In the genomic region with DNA sequence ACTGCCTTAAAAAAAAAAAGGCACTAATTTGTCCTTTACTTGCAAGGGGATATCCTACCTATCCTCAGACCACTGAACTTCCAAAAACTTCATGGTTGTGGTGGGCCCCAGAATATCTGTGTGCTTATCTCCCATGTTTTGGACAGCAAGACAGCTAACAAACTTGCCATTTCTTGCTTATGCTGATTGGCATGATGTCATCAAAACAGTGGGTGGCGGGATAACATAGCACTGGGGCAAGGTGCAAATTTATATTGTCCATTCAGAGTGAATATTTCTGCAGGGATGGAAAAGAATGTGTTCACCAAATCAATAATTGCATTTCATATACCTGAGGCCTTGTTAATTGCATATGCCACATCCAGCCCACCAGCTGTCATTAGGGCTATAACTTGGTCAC, we compare ENCODE assay signal across 29 cellular contexts. TPM values are rescaled to one million over a fixed set of nuclear protein-coding genes. Genes with fewer than 3 reads are reported as not detected.
DNase-seq lines count a peak whose midpoint lies in the region; ATAC-seq, FAIRE-seq and TF ChIP-seq lines count a peak whose summit lies in the region.
"Had no signal": no experiment of that assay in that cellular context is flagged by ENCODE, and none has a peak within 500 bp of the region (broad histone marks: within the 10 kb centered on the region; RNA-seq: fewer than 3 reads in every experiment).

No MANE protein-coding gene starts in this region.

- no peaks in the 10 kb centered on the region for H3K79me2 ChIP-seq in HepG2 (ENCODE audit: insufficient read depth, low read length)

- H2AFZ ChIP-seq in HepG2 (ENCODE audit: low read length), result no peak overlapping the region

- H3K4me3 ChIP-seq in HepG2 (replicated peaks in 1 of 3; ENCODE audit: insufficient read depth in 1 of 3, low read depth in 2 of 3, low read length in 3 of 3) (no peak overlapping the region), right lobe of liver (no peak overlapping the region), HEK293 (ENCODE audit: low read depth, low read length) (no peak overlapping the region)
- H3K4me3 ChIP-seq: A549; BLaER1; BLaER1 treated with 17β-estradiol and CSF1 and Interleukin-3, amounts not matched to agents 10 nM and 100 nM had no signal

- ATAC-seq in HepG2 (no peak), right lobe of liver (no peak)
- ATAC-seq: A549; CD8-positive, alpha-beta T cell had no signal

- TF ChIP-seq EP300 in HepG2 (IDR thresholded peaks at IDR 0.05; ENCODE audit: low read depth in 2 of 2, low read length in 2 of 2) (no peak), HepG2 (CRISPR knock-in tag; IDR thresholded peaks at IDR 0.05; ENCODE audit: borderline replicate concordance) (no peak)

- TF ChIP-seq POLR2A in HepG2 (IDR thresholded peaks at IDR 0.05; ENCODE audit: insufficient read depth in 1 of 2, low read depth in 2 of 2, low read length in 2 of 2) (no peak), right lobe of liver (IDR thresholded peaks at IDR 0.05) (no peak), H54 (IDR thresholded peaks at IDR 0.05; ENCODE audit: low read depth, low read length) (no peak)

- CTCF ChIA-PET in HepG2 (lab: Yijun Ruan, JAX; ENCODE audit: low intra/inter-chr PET ratio, low total read pairs), result no interaction called here
- CTCF ChIA-PET in HEK293 (lab: Yijun Ruan, JAX), result interaction anchor here (0.6 to 1.9 kb wide), 5 partner anchors 10 to 732 kb away, joined by 3 to 7 read pairs (median 4); no protein-coding TSS in a partner anchor

- intact Hi-C loops in HepG2 (cut with micrococcal nuclease; ENCODE audit: unreplicated experiment) (no loop called here), right lobe of liver (cut with DNase I) (loop anchor here in 1 of 2 donors (10.0 kb wide), 1 partner anchor 226 kb away; no protein-coding TSS in a partner anchor)

- H3K36me3 ChIP-seq in HepG2 (replicated peaks in 1 of 2; ENCODE audit: control insufficient read depth in 1 of 2, insufficient read depth in 2 of 2, low read length in 2 of 2), result no peaks in the 10 kb centered on the region; a peak in 1 of 5 replicates
- no peaks in the 10 kb centered on the region for H3K36me3 ChIP-seq in right lobe of liver
- peaks cover 0 to 32% of the 10 kb centered on the region in 2 experiments; a peak in 1 of 3 replicates for H3K36me3 ChIP-seq in HEK293 (ENCODE audit: control insufficient read depth in 2 of 2, insufficient read depth in 1 of 2, low read length in 2 of 2)

- no peak for TF ChIP-seq RAD21 in HepG2 (CRISPR knock-in tag; IDR thresholded peaks at IDR 0.05)

- no peak for DNase-seq in HepG2 (ENCODE audit: low spot score)
- DNase-seq in right lobe of liver, result no peak
- DNase-seq in H54 (ENCODE audit: insufficient read length, low spot score), result no peak
- DNase-seq: 8988T; AML-193; BE2C; C1 segment of cervical spinal cord; Caco-2; Calu3; CD4-positive, alpha-beta memory T cell; CD4-positive, alpha-beta T cell; CD4-positive, CD25-positive, alpha-beta regulatory T cell; CD8-positive, alpha-beta memory T cell; CD8-positive, alpha-beta T cell; COR-L47; DMS 273 treated with DMSO at 0.1 percent for 48 hours; DMS153; DMS53; DMS79; DMS79 treated with DMSO at 0.1 percent for 48 hours; DND-41 had no signal

- in situ Hi-C loops in HepG2 (cut with HindIII; ENCODE audit: extremely low pct_ligation_motif_present, low pct_unique_long_range_greater_than_20kb), result no loop called here

- H3K27ac ChIP-seq in HepG2 (ENCODE audit: extremely low read length, insufficient read depth, low read length), result no peak overlapping the region
- H3K27ac ChIP-seq in right lobe of liver, result no peak overlapping the region
- no peak overlapping the region for H3K27ac ChIP-seq in HEK293 (ENCODE audit: extremely low read depth, low read depth, low read length)
- H3K27ac ChIP-seq: 22Rv1; A549; BLaER1; BLaER1 treated with 17β-estradiol and CSF1 and Interleukin-3, amounts not matched to agents 10 nM and 100 nM; C4-2B had no signal

- H3K27me3 ChIP-seq in HepG2 (ENCODE audit: control insufficient read depth in 1 of 2, insufficient read depth in 2 of 2, low read length in 2 of 2) (no peaks in the 10 kb centered on the region), right lobe of liver (no peaks in the 10 kb centered on the region)
- H3K27me3 ChIP-seq: BE2C; BLaER1; BLaER1 treated with 17β-estradiol and CSF1 and Interleukin-3, amounts not matched to agents 10 nM and 100 nM had no signal

- no peaks in the 10 kb centered on the region for H4K20me1 ChIP-seq in HepG2 (ENCODE audit: insufficient read depth, low read length)

- H3K9me3 ChIP-seq in HepG2 (ENCODE audit: low read length) (no peaks in the 10 kb centered on the region), right lobe of liver (no peaks in the 10 kb centered on the region), HEK293 (ENCODE audit: control insufficient read depth, insufficient read depth, low read depth, low read length) (no peaks in the 10 kb centered on the region)
- H3K9me3 ChIP-seq: A549; BE2C; BLaER1; BLaER1 treated with 17β-estradiol and CSF1 and Interleukin-3, amounts not matched to agents 10 nM and 100 nM; Caco-2 had no signal

- BruUV-seq in HepG2 (replicated peaks; lab: Mats Ljungman, UMichigan), result no TSS peak

- no peak overlapping the region for H3K4me2 ChIP-seq in HepG2 (ENCODE audit: low read depth, low read length)
- H3K4me2 ChIP-seq: A549; BLaER1; BLaER1 treated with 17β-estradiol and CSF1 and Interleukin-3, amounts not matched to agents 10 nM and 100 nM had no signal

- WGBS in HepG2 (ENCODE audit: low lambda C conversion rate), result 54% methylated on average over 1 of the region's 1 CpG
- WGBS in right lobe of liver (ENCODE audit: insufficient coverage, low coverage, low lambda C conversion rate, missing lambda C conversion rate), result 70% methylated on average over 1 of the region's 1 CpG

- POLR2A ChIA-PET in HepG2 (lab: Yijun Ruan, JAX), result no interaction called here
- POLR2A ChIA-PET in HEK293 (lab: Yijun Ruan, JAX), result no interaction called here

- H3K9ac ChIP-seq in HepG2 (ENCODE audit: insufficient read depth, low read depth, low read length), result no peak overlapping the region
- H3K9ac ChIP-seq: BLaER1; BLaER1 treated with 17β-estradiol and CSF1 and Interleukin-3, amounts not matched to agents 10 nM and 100 nM had no signal

- no peak for TF ChIP-seq CTCF in HepG2 (CRISPR knock-in tag; IDR thresholded peaks at IDR 0.05)
- TF ChIP-seq CTCF in right lobe of liver (IDR thresholded peaks at IDR 0.05), result no peak
- TF ChIP-seq CTCF in HEK293 (tag by site-specific recombination; IDR thresholded peaks at IDR 0.05), result no peak

- H3K4me1 ChIP-seq in HepG2 (ENCODE audit: insufficient read depth, low read length) (peaks cover 9% of the 10 kb centered on the region), right lobe of liver (no peaks in the 10 kb centered on the region), HEK293 (ENCODE audit: control insufficient read depth, insufficient read depth, low read length) (no peaks in the 10 kb centered on the region)
- H3K4me1 ChIP-seq: BE2C, BLaER1, Caco-2 had no signal

- FAIRE-seq in HepG2 (lab: Jason Lieb, UNC), result no peak
- no peak for FAIRE-seq in H54 (lab: Jason Lieb, UNC)
- FAIRE-seq: A204.1, A549, D721Med had no signal

RNA-seq across cellular contexts. Expression of gene HAUS3, which starts 23.5 kb away (rescaled TPM):
- total RNA-seq in HepG2 (2016; rRNA removed; fragmentation: Illumina TruSeq; extraction: Trizol) (12.6 and 16.3 TPM in 2 replicates), right lobe of liver (1 to 10 TPM; 3.5 to 5.1 (median 4.6) TPM)
- total RNA-seq in HepG2 (2016; cell fraction: cytosol; rRNA removed; fragmentation: Illumina TruSeq; extraction: Trizol; ENCODE audit: low read depth), result 0.71 TPM in 2 replicates
- total RNA-seq in HepG2 (2016; cell fraction: insoluble cytoplasmic fraction; rRNA removed; fragmentation: Illumina TruSeq; extraction: Trizol), result 12.9 and 15.5 TPM in 2 replicates
- 3.8 and 4.0 TPM in 2 replicates for total RNA-seq in HepG2 (2016; cell fraction: membrane; rRNA removed; fragmentation: Illumina TruSeq; extraction: Trizol)
- 10.8 and 13.7 TPM in 2 replicates for total RNA-seq in HepG2 (2016; cell fraction: nucleus; rRNA removed; fragmentation: Illumina TruSeq; extraction: Trizol)
- 3.3 and 3.9 TPM in 2 replicates for polyA plus RNA-seq in HepG2 (2011; rRNA removed)
- polyA plus RNA-seq in HepG2 (2011; cell fraction: cytosol; rRNA removed), result 1.8 and 1.9 TPM in 2 replicates
- 4.8 and 5.1 TPM in 2 replicates for polyA plus RNA-seq in HepG2 (2011; cell fraction: nucleus; rRNA removed)
- 5.4 and 6.4 TPM in 2 replicates for polyA plus RNA-seq in HepG2 (2012)
- polyA plus RNA-seq in HepG2 (2016; cell fraction: cytosol; fragmentation: Illumina TruSeq; extraction: Trizol; ENCODE audit: low read depth), result 0.45 and 0.70 TPM in 2 replicates
- polyA plus RNA-seq in HepG2 (2016; cell fraction: insoluble cytoplasmic fraction; fragmentation: Illumina TruSeq; extraction: Trizol; ENCODE audit: low read depth), result 12.2 and 12.5 TPM in 2 replicates
- 1.8 TPM in 2 replicates for polyA plus RNA-seq in HepG2 (2016; cell fraction: membrane; fragmentation: Illumina TruSeq; extraction: Trizol; ENCODE audit: low read depth)
- polyA plus RNA-seq in HepG2 (2016; cell fraction: nucleus; fragmentation: Illumina TruSeq; extraction: Trizol; ENCODE audit: insufficient read depth, low read depth), result 26.7 and 27.4 TPM in 2 replicates
- polyA minus RNA-seq in HepG2 (2011; rRNA and poly(A)+ RNA removed; ENCODE audit: low replicate concordance), result 1.8 and 2.1 TPM in 2 replicates
- polyA minus RNA-seq in HepG2 (2011; cell fraction: cytosol; rRNA and poly(A)+ RNA removed), result 2.2 and 3.3 TPM in 2 replicates
- polyA minus RNA-seq in HepG2 (2011; cell fraction: nucleus; rRNA and poly(A)+ RNA removed), result 5.8 and 6.0 TPM in 2 replicates

RNA-seq across cellular contexts. Expression of gene POLN, which starts 23.5 kb away (rescaled TPM):
- 0.60 and 0.93 TPM in 2 replicates for total RNA-seq in HepG2 (2016; rRNA removed; fragmentation: Illumina TruSeq; extraction: Trizol)
- 2.3 and 2.5 TPM in 2 replicates for total RNA-seq in HepG2 (2016; cell fraction: cytosol; rRNA removed; fragmentation: Illumina TruSeq; extraction: Trizol; ENCODE audit: low read depth)
- total RNA-seq in HepG2 (2016; cell fraction: insoluble cytoplasmic fraction; rRNA removed; fragmentation: Illumina TruSeq; extraction: Trizol), result 0.68 and 1.1 TPM in 2 replicates
- 1.6 and 1.9 TPM in 2 replicates for total RNA-seq in HepG2 (2016; cell fraction: membrane; rRNA removed; fragmentation: Illumina TruSeq; extraction: Trizol)
- total RNA-seq in HepG2 (2016; cell fraction: nucleus; rRNA removed; fragmentation: Illumina TruSeq; extraction: Trizol), result 1.1 and 1.5 TPM in 2 replicates
- polyA plus RNA-seq in HepG2 (2011; rRNA removed), result 1.2 and 1.5 TPM in 2 replicates
- 0.81 and 3.7 TPM in 2 replicates for polyA plus RNA-seq in HepG2 (2011; cell fraction: cytosol; rRNA removed)
- polyA plus RNA-seq in HepG2 (2011; cell fraction: nucleus; rRNA removed), result 2.7 and 3.7 TPM in 2 replicates
- 0.39 and 0.48 TPM in 2 replicates for polyA plus RNA-seq in HepG2 (2012)
- 1.0 and 1.4 TPM in 2 replicates for polyA plus RNA-seq in HepG2 (2016; cell fraction: cytosol; fragmentation: Illumina TruSeq; extraction: Trizol; ENCODE audit: low read depth)
- polyA plus RNA-seq in HepG2 (2016; cell fraction: insoluble cytoplasmic fraction; fragmentation: Illumina TruSeq; extraction: Trizol; ENCODE audit: low read depth), result 0.57 and 1.2 TPM in 2 replicates
- polyA plus RNA-seq in HepG2 (2016; cell fraction: membrane; fragmentation: Illumina TruSeq; extraction: Trizol; ENCODE audit: low read depth), result 0.90 and 1.4 TPM in 2 replicates
- 0.88 and 2.2 TPM in 2 replicates for polyA plus RNA-seq in HepG2 (2016; cell fraction: nucleus; fragmentation: Illumina TruSeq; extraction: Trizol; ENCODE audit: insufficient read depth, low read depth)
- polyA minus RNA-seq in HepG2 (2011; rRNA and poly(A)+ RNA removed; ENCODE audit: low replicate concordance), result 0.44 and 0.96 TPM in 2 replicates
- polyA minus RNA-seq in HepG2 (2011; cell fraction: cytosol; rRNA and poly(A)+ RNA removed), result 1.2 and 1.3 TPM in 2 replicates
- 0.75 and 1.2 TPM in 2 replicates for polyA minus RNA-seq in HepG2 (2011; cell fraction: nucleus; rRNA and poly(A)+ RNA removed)
- total RNA-seq in right lobe of liver, result 1 to 10 TPM in 4 of 6 experiments, under 1 TPM in 2; 0.87 to 2.5 (median 1.4) TPM

RNA-seq across cellular contexts. Expression of gene MXD4, which starts 43.5 kb away (rescaled TPM):
- total RNA-seq in HepG2 (2016; rRNA removed; fragmentation: Illumina TruSeq; extraction: Trizol) (19.6 and 31.3 TPM in 2 replicates), right lobe of liver (10 to 100 TPM; 17.8 to 23.0 (median 19.7) TPM)
- 36.9 and 47.9 TPM in 2 replicates for total RNA-seq in HepG2 (2016; cell fraction: cytosol; rRNA removed; fragmentation: Illumina TruSeq; extraction: Trizol; ENCODE audit: low read depth)
- total RNA-seq in HepG2 (2016; cell fraction: insoluble cytoplasmic fraction; rRNA removed; fragmentation: Illumina TruSeq; extraction: Trizol), result 17.4 and 29.0 TPM in 2 replicates
- total RNA-seq in HepG2 (2016; cell fraction: membrane; rRNA removed; fragmentation: Illumina TruSeq; extraction: Trizol), result 44.7 and 51.6 TPM in 2 replicates
- total RNA-seq in HepG2 (2016; cell fraction: nucleus; rRNA removed; fragmentation: Illumina TruSeq; extraction: Trizol), result 17.8 and 19.3 TPM in 2 replicates
- polyA plus RNA-seq in HepG2 (2011; rRNA removed), result 29.0 and 35.5 TPM in 2 replicates
- polyA plus RNA-seq in HepG2 (2011; cell fraction: cytosol; rRNA removed), result 18.8 and 32.8 TPM in 2 replicates
- 55.8 and 75.6 TPM in 2 replicates for polyA plus RNA-seq in HepG2 (2011; cell fraction: nucleus; rRNA removed)
- polyA plus RNA-seq in HepG2 (2012), result 13.3 and 19.0 TPM in 2 replicates
- polyA plus RNA-seq in HepG2 (2016; cell fraction: cytosol; fragmentation: Illumina TruSeq; extraction: Trizol; ENCODE audit: low read depth), result 75.4 and 78.8 TPM in 2 replicates
- 24.7 and 25.4 TPM in 2 replicates for polyA plus RNA-seq in HepG2 (2016; cell fraction: insoluble cytoplasmic fraction; fragmentation: Illumina TruSeq; extraction: Trizol; ENCODE audit: low read depth)
- polyA plus RNA-seq in HepG2 (2016; cell fraction: membrane; fragmentation: Illumina TruSeq; extraction: Trizol; ENCODE audit: low read depth), result 58.0 and 61.9 TPM in 2 replicates
- 40.4 and 42.9 TPM in 2 replicates for polyA plus RNA-seq in HepG2 (2016; cell fraction: nucleus; fragmentation: Illumina TruSeq; extraction: Trizol; ENCODE audit: insufficient read depth, low read depth)
- polyA minus RNA-seq in HepG2 (2011; rRNA and poly(A)+ RNA removed; ENCODE audit: low replicate concordance), result 56.0 and 71.8 TPM in 2 replicates
- 16.4 and 18.3 TPM in 2 replicates for polyA minus RNA-seq in HepG2 (2011; cell fraction: cytosol; rRNA and poly(A)+ RNA removed)
- 38.0 and 41.2 TPM in 2 replicates for polyA minus RNA-seq in HepG2 (2011; cell fraction: nucleus; rRNA and poly(A)+ RNA removed)

Comparison
In these comparisons a context has a peak if more than half of its experiments do, and no peak if none do; other contexts are left out.
1. Of the 63 proteins assayed by ChIP-seq in both HepG2 and HEK293: peak only in HepG2: none; only in HEK293: ATF2 and ZNF629; in both: none; in neither: 61.